Comparison of ENCODE assay signal across 15 cellular contexts in the genomic region with DNA sequence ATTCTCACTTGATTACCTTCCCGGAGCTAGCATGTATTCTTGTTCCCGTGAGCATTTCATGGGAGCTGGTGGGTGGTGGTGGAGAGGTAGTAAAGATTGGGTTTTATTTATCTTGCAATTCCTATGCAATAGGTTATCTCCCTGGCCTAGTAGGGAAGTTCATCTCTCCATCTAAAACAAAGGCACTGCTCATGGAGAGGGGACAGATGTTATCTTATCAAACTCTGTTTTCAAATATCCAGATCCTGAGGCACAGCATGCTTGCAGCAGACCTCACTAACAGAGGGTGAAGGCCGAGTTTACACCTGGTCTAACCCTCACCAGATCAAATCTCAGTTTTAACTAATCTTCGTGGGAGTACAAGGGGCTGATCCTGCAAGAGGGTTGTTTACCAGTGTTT.
DNase-seq lines count a peak whose midpoint lies in the region; ATAC-seq and TF ChIP-seq lines count a peak whose summit lies in the region.
"Had no signal": no experiment of that assay in that cellular context is flagged by ENCODE, and none has a peak within 500 bp of the region (broad histone marks: within the 10 kb centered on the region; RNA-seq: fewer than 3 reads in every experiment).

No MANE protein-coding gene starts in this region.

- no peaks in the 10 kb centered on the region for H3K27me3 Mint-ChIP-seq in natural killer cell (ENCODE audit: low read depth in 2 of 2)
- H3K27me3 Mint-ChIP-seq in natural killer cell treated with Interleukin-12 subunit alpha and Interleukin-12 subunit beta and Interleukin-15 and Interleukin-18, amount 100 ng/mL, for 72 hours = no peaks in the 10 kb centered on the region
- H3K27me3 Mint-ChIP-seq in mesothelial cell of epicardium (ENCODE audit: low read depth) = no peaks in the 10 kb centered on the region
- H3K27me3 Mint-ChIP-seq: CD4-positive, CD25-positive, alpha-beta regulatory T cell had no signal

- no peaks in the 10 kb centered on the region for H3K4me1 ChIP-seq in mammary epithelial cell (ENCODE audit: insufficient read depth, low read length)

- H3K4me3 ChIP-seq in mammary epithelial cell (replicated peaks in 1 of 3; ENCODE audit: insufficient read depth in 1 of 3, low read depth in 2 of 3, low read length in 3 of 3) = no peak overlapping the region
- H3K4me3 ChIP-seq: BLaER1 treated with 17β-estradiol and CSF1 and Interleukin-3, amounts not matched to agents 10 nM and 100 nM had no signal

- H4K20me1 ChIP-seq in mammary epithelial cell (ENCODE audit: insufficient read depth, low read length) = no peaks in the 10 kb centered on the region

- no TSS peak for BruUV-seq in mammary epithelial cell (replicated peaks; lab: Mats Ljungman, UMichigan)

- in situ Hi-C loops in mammary epithelial cell (cut with MboI; ENCODE audit: low sequenced_read_pairs in 2 of 2) = no loop called here

- H3K27ac Mint-ChIP-seq in natural killer cell = peak overlapping the region; percentile 30 to 59
- no peak overlapping the region for H3K27ac Mint-ChIP-seq in natural killer cell treated with Interleukin-12 subunit alpha and Interleukin-12 subunit beta and Interleukin-15 and Interleukin-18, amount 100 ng/mL, for 72 hours
- H3K27ac Mint-ChIP-seq in mesothelial cell of epicardium = peak overlapping the region; percentile 62
- H3K27ac Mint-ChIP-seq: CD4-positive, CD25-positive, alpha-beta regulatory T cell; HFFc6 had no signal

- H3K4me2 ChIP-seq in mammary epithelial cell (ENCODE audit: insufficient read depth, low read depth, low read length) = no peak overlapping the region
- H3K4me2 ChIP-seq: BLaER1 treated with 17β-estradiol and CSF1 and Interleukin-3, amounts not matched to agents 10 nM and 100 nM had no signal

- WGBS in mammary epithelial cell (ENCODE audit: low coverage, missing lambda C conversion rate) = 45% methylated on average over 4 of the region's 4 CpGs

- CTCF ChIA-PET in mammary epithelial cell (lab: Charles Lee; ENCODE audit: low non-redundant PET) = no interaction called here

- no peaks in the 10 kb centered on the region for H3K27me3 ChIP-seq in mammary epithelial cell (ENCODE audit: insufficient read depth, low read length)
- H3K27me3 ChIP-seq: BLaER1 treated with 17β-estradiol and CSF1 and Interleukin-3, amounts not matched to agents 10 nM and 100 nM had no signal

- ATAC-seq in natural killer cell = no peak
- ATAC-seq in natural killer cell treated with Interleukin-12 subunit alpha and Interleukin-12 subunit beta and Interleukin-15 and Interleukin-18, amount 100 ng/mL, for 72 hours = no peak

- H3K4me3 Mint-ChIP-seq in natural killer cell (no peak overlapping the region), mesothelial cell of epicardium (no peak overlapping the region)
- no peak overlapping the region for H3K4me3 Mint-ChIP-seq in natural killer cell treated with Interleukin-12 subunit alpha and Interleukin-12 subunit beta and Interleukin-15 and Interleukin-18, amount 100 ng/mL, for 72 hours
- H3K4me3 Mint-ChIP-seq: CD4-positive, CD25-positive, alpha-beta regulatory T cell; HFFc6 had no signal

- dilution Hi-C loops in mammary epithelial cell (cut with HindIII; ENCODE audit: low sequenced_read_pairs) = no loop called here

- H3K36me3 Mint-ChIP-seq in natural killer cell = peaks cover 12% of the 10 kb centered on the region
- no peaks in the 10 kb centered on the region for H3K36me3 Mint-ChIP-seq in natural killer cell treated with Interleukin-12 subunit alpha and Interleukin-12 subunit beta and Interleukin-15 and Interleukin-18, amount 100 ng/mL, for 72 hours
- H3K36me3 Mint-ChIP-seq in mesothelial cell of epicardium = peaks cover 4% of the 10 kb centered on the region
- H3K36me3 Mint-ChIP-seq: CD4-positive, CD25-positive, alpha-beta regulatory T cell had no signal

- peaks cover 28 to 30% of the 10 kb centered on the region in 2 donors for H3K4me1 Mint-ChIP-seq in natural killer cell
- H3K4me1 Mint-ChIP-seq in natural killer cell treated with Interleukin-12 subunit alpha and Interleukin-12 subunit beta and Interleukin-15 and Interleukin-18, amount 100 ng/mL, for 72 hours (ENCODE audit: low read depth in 2 of 2) = peaks cover 0 to 23% of the 10 kb centered on the region in 2 donors
- H3K4me1 Mint-ChIP-seq in mesothelial cell of epicardium = peaks cover 54% of the 10 kb centered on the region
- H3K4me1 Mint-ChIP-seq: CD4-positive, CD25-positive, alpha-beta regulatory T cell had no signal

- intact Hi-C loops in natural killer cell (cut with micrococcal nuclease) = no loop called here
- intact Hi-C loops in mammary epithelial cell (cut with micrococcal nuclease) = no loop called here

- H3K9ac ChIP-seq in mammary epithelial cell (ENCODE audit: insufficient read depth, low read length) = no peak overlapping the region
- H3K9ac ChIP-seq: BLaER1 treated with 17β-estradiol and CSF1 and Interleukin-3, amounts not matched to agents 10 nM and 100 nM had no signal

- no peaks in the 10 kb centered on the region for H3K79me2 ChIP-seq in mammary epithelial cell (ENCODE audit: insufficient read depth, low read length)

- H3K27ac ChIP-seq in VCaP = peak overlapping the region; percentile 18; the same call in 1 of the 2 replicates
- no peak overlapping the region for H3K27ac ChIP-seq in mammary epithelial cell (ENCODE audit: insufficient read depth, low read depth, low read length)
- H3K27ac ChIP-seq: BLaER1 treated with 17β-estradiol and CSF1 and Interleukin-3, amounts not matched to agents 10 nM and 100 nM; HL-60 had no signal

- H3K9me3 Mint-ChIP-seq in natural killer cell = no peaks in the 10 kb centered on the region
- H3K9me3 Mint-ChIP-seq in natural killer cell treated with Interleukin-12 subunit alpha and Interleukin-12 subunit beta and Interleukin-15 and Interleukin-18, amount 100 ng/mL, for 72 hours = no peaks in the 10 kb centered on the region
- no peaks in the 10 kb centered on the region for H3K9me3 Mint-ChIP-seq in mesothelial cell of epicardium
- H3K9me3 Mint-ChIP-seq: CD4-positive, CD25-positive, alpha-beta regulatory T cell had no signal

- DNase-seq in natural killer cell = no peak
- no peak for DNase-seq in natural killer cell treated with Interleukin-12 subunit alpha and Interleukin-12 subunit beta and Interleukin-15 and Interleukin-18, amount 100 ng/mL, for 72 hours (ENCODE audit: low spot score)
- no peak for DNase-seq in mesothelial cell of epicardium (ENCODE audit: low spot score in 2 of 2, unreplicated experiment in 2 of 2)
- no peak for DNase-seq in NOMO-1 (lab: John Stamatoyannopoulos, UW; ENCODE audit: unreplicated experiment in 2 of 2)
- no peak for DNase-seq in T-helper 2 cell
- no peak for DNase-seq in mammary epithelial cell
- DNase-seq: ACHN; Calu3; CD4-positive, CD25-positive, alpha-beta regulatory T cell; DMS 273 treated with DMSO at 0.1 percent for 48 hours; HCEC 1CT; HFFc6 had no signal

- TF ChIP-seq CTCF in natural killer cell (IDR thresholded peaks at IDR 0.05) (no peak), VCaP (conservative IDR thresholded peaks at IDR 0.05) (no peak), mesothelial cell of epicardium (IDR thresholded peaks at IDR 0.05; ENCODE audit: unreplicated experiment) (no peak), mammary epithelial cell (conservative IDR thresholded peaks at IDR 0.05 in 1 of 2, IDR thresholded peaks at IDR 0.05 in 1 of 2; ENCODE audit: extremely low read depth in 1 of 2, insufficient read depth in 1 of 2, low read depth in 1 of 2, low read length in 2 of 2) (no peak)

- H3K36me3 ChIP-seq in mammary epithelial cell (ENCODE audit: insufficient read depth, low read length) = no peaks in the 10 kb centered on the region

- H2AFZ ChIP-seq in mammary epithelial cell (ENCODE audit: low read depth, low read length) = no peak overlapping the region

- no peaks in the 10 kb centered on the region for H3K9me3 ChIP-seq in mammary epithelial cell (replicated peaks; ENCODE audit: insufficient read depth, low read length)
- H3K9me3 ChIP-seq: BLaER1 treated with 17β-estradiol and CSF1 and Interleukin-3, amounts not matched to agents 10 nM and 100 nM had no signal

Comparison
In these comparisons a context has a peak if more than half of its experiments do, and no peak if none do; other contexts are left out.
1. H3K27ac Mint-ChIP-seq: peak in natural killer cell (2 of 2) and mesothelial cell of epicardium (single experiment); none in natural killer cell treated with Interleukin-12 subunit alpha and Interleukin-12 subunit beta and Interleukin-15 and Interleukin-18, amount 100 ng/mL, for 72 hours (0 of 2).